Comparison of ENCODE assay signal across 22 cellular contexts in genomic region chr19:30693179-30693578, GRCh38.
DNase-seq lines count a peak whose midpoint lies in the region; ATAC-seq, FAIRE-seq and TF ChIP-seq lines count a peak whose summit lies in the region.
"Had no signal": no experiment of that assay in that cellular context is flagged by ENCODE, and none has a peak within 500 bp of the region (broad histone marks: within the 10 kb centered on the region; RNA-seq: fewer than 3 reads in every experiment).

No MANE protein-coding gene starts in this region.

- no peak overlapping the region for H4K91ac ChIP-seq in H1 (replicated peaks; ENCODE audit: insufficient read length, low read length)

- no peaks in the 10 kb centered on the region for H4K20me1 ChIP-seq in H1 (replicated peaks in 1 of 2; ENCODE audit: control insufficient read depth in 1 of 2, insufficient read depth in 2 of 2, low read length in 2 of 2)

- no peak for TF ChIP-seq RAD21 in H1 (IDR thresholded peaks at IDR 0.05 in 1 of 2, conservative IDR thresholded peaks at IDR 0.05 in 1 of 2; ENCODE audit: low read depth in 2 of 2, low read length in 2 of 2)

- TF ChIP-seq CTCF in H1 (IDR thresholded peaks at IDR 0.05; ENCODE audit: control extremely low read depth in 1 of 3, insufficient read depth in 1 of 3, low read depth in 1 of 3, low read length in 3 of 3) (no peak), gastroesophageal sphincter (IDR thresholded peaks at IDR 0.05) (no peak)

- H3K4me1 ChIP-seq in H1 (replicated peaks in 1 of 4; ENCODE audit: control insufficient read depth in 3 of 4, insufficient read depth in 4 of 4, low read length in 3 of 4), result peaks cover 0 to 8% (median 6%) of the 10 kb centered on the region in 4 experiments; a peak in 3 of 7 replicates
- H3K4me1 ChIP-seq in gastroesophageal sphincter, result peaks cover 0 to 23% (median 0%) of the 10 kb centered on the region in 3 donors
- H3K4me1 ChIP-seq: adrenal gland had no signal

- H3K56ac ChIP-seq in H1 (replicated peaks; ENCODE audit: insufficient read length, low read depth, low read length), result no peak overlapping the region

- TF ChIP-seq POLR2A in H1 (IDR thresholded peaks at IDR 0.05; ENCODE audit: control extremely low read depth in 1 of 2, low read depth in 2 of 2, low read length in 2 of 2) (no peak), gastroesophageal sphincter (IDR thresholded peaks at IDR 0.05) (no peak)

- no peak overlapping the region for H2BK120ac ChIP-seq in H1 (replicated peaks; ENCODE audit: low read depth, low read length)

- H3K18ac ChIP-seq in H1 (ENCODE audit: extremely low read depth, low read length), result no peak overlapping the region

- 90% methylated on average over 4 of the region's 4 CpGs; no CpG with 5 or more reads in 1 of the 2 experiments for WGBS in H1 (ENCODE audit: extremely low coverage in 1 of 2, insufficient coverage in 1 of 2, insufficient read length in 1 of 2, insufficient replicate concordance in 2 of 2, low coverage in 1 of 2, low lambda C conversion rate in 2 of 2, missing lambda C conversion rate in 1 of 2), 2 experiments
- 74 to 82% methylated on average over 3 of the region's 4 CpGs for WGBS in gastroesophageal sphincter (ENCODE audit: low coverage in 1 of 2), 2 donors

- CTCF ChIA-PET in H1 (lab: Charles Lee; ENCODE audit: partially characterized antibody), result interaction anchor here (0.6 to 4.5 kb wide), 5 partner anchors 10 to 1317 kb away, joined by 3 to 41 read pairs (median 5); no protein-coding TSS in a partner anchor

- H2AK5ac ChIP-seq in H1 (ENCODE audit: low read depth, low read length), result no peak overlapping the region; the same call in 1 of the 2 replicates

- no peak overlapping the region for H4K5ac ChIP-seq in H1 (ENCODE audit: insufficient read length, low read depth, low read length)

- 0 out of 2 replicates have a peak, but pooled peaks cover 2% of the 10 kb centered on the region for H3K79me1 ChIP-seq in H1 (ENCODE audit: low read depth, low read length)

- peak overlapping the region; percentile 52; the same call in 1 of the 2 replicates for H2AFZ ChIP-seq in H1 (ENCODE audit: low read length)

- H2BK12ac ChIP-seq in H1 (ENCODE audit: low read depth, low read length), result peak overlapping the region; percentile 68; the same call in 1 of the 2 replicates

- intact Hi-C loops in sciatic nerve (cut with DNase I), result loop anchor here (2.0 kb wide), 1 partner anchor 24 kb away; no protein-coding TSS in a partner anchor

- H3K4ac ChIP-seq in H1 (replicated peaks; ENCODE audit: insufficient read length, low read depth, low read length), result no peak overlapping the region

- H3K23ac ChIP-seq in H1 (ENCODE audit: insufficient read length), result no peak overlapping the region

- POLR2A ChIA-PET in H1 (lab: Charles Lee; ENCODE audit: partially characterized antibody), result no interaction called here

- H3K27me3 ChIP-seq in H1 (replicated peaks in 1 of 4; ENCODE audit: control insufficient read depth in 3 of 4, extremely low read depth in 1 of 4, insufficient read depth in 3 of 4, low read length in 3 of 4) (no peaks in the 10 kb centered on the region), gastroesophageal sphincter (peaks cover under 1% of the 10 kb centered on the region)
- H3K27me3 ChIP-seq: adrenal gland, ovary had no signal

- H3K9ac ChIP-seq in H1 (replicated peaks in 1 of 4; ENCODE audit: extremely low read depth in 1 of 4, low read depth in 3 of 4, low read length in 3 of 4), result no peak overlapping the region
- H3K9ac ChIP-seq: GM23248 had no signal

- H3K14ac ChIP-seq in H1 (ENCODE audit: insufficient read length), result no peak overlapping the region

- no peak overlapping the region for H3K4me2 ChIP-seq in H1 (ENCODE audit: insufficient read depth in 1 of 2, low read depth in 2 of 2, low read length in 2 of 2)

- ATAC-seq in sciatic nerve (peak; percentile 31), GM18870 (IDR thresholded peaks at IDR 0.05; ENCODE audit: unreplicated experiment) (no peak), left lobe of liver (no peak), GM21576 (IDR thresholded peaks at IDR 0.05; ENCODE audit: unreplicated experiment) (no peak), gastroesophageal sphincter (no peak)
- ATAC-seq: GM12878; natural killer cell treated with Interleukin-12 subunit alpha and Interleukin-12 subunit beta and Interleukin-15 and Interleukin-18, amount 100 ng/mL, for 72 hours; Panc1 had no signal

- TF ChIP-seq EP300 in H1 (IDR thresholded peaks at IDR 0.05; ENCODE audit: borderline replicate concordance in 1 of 2, low read depth in 2 of 2, low read length in 2 of 2) (no peak), gastroesophageal sphincter (IDR thresholded peaks at IDR 0.05) (no peak)

- H2BK15ac ChIP-seq in H1 (ENCODE audit: low read length), result no peak overlapping the region

- H3K79me2 ChIP-seq in H1 (ENCODE audit: control insufficient read depth in 1 of 2, insufficient read depth in 2 of 2, low read length in 2 of 2), result no peaks in the 10 kb centered on the region

- DNase-seq in AG08395 (ENCODE audit: low spot score) (peak; percentile 14), NCI-H2171 treated with DMSO at 0.1 percent for 48 hours (lab: John Stamatoyannopoulos, UW) (peak; percentile 96), H1 (ENCODE audit: low read depth in 1 of 2, low spot score in 2 of 2) (no peak), sciatic nerve (ENCODE audit: low spot score) (no peak), left lobe of liver (ENCODE audit: low spot score) (no peak)
- DNase-seq: activated CD4-positive, alpha-beta T cell treated with anti-CD3 and anti-CD28 coated beads, Interleukin-2, amount 50 U/mL, for 4 hours; activated naive CD4-positive, alpha-beta T cell treated with anti-CD3 and anti-CD28 coated beads for 36 hours; brain microvascular endothelial cell; EL; kidney; NCI-H1436; NCI-H524 had no signal

- FAIRE-seq in H1 (lab: Jason Lieb, UNC), result no peak
- FAIRE-seq: GM12878, kidney had no signal

- H3K4me3 ChIP-seq in H1 (ENCODE audit: extremely low read depth in 1 of 4, insufficient read depth in 2 of 4, low read depth in 3 of 4, low read length in 4 of 4) (no peak overlapping the region), gastroesophageal sphincter (peak overlapping the region in 1 of 2 donors; percentile 46)
- H3K4me3 ChIP-seq: GM12878 had no signal

- no peak overlapping the region for H2BK20ac ChIP-seq in H1 (ENCODE audit: low read length)

- no peak overlapping the region for H4K8ac ChIP-seq in H1 (ENCODE audit: extremely low read depth, insufficient read depth, low read length)

- H3K36me3 ChIP-seq in H1 (ENCODE audit: control insufficient read depth in 2 of 4, insufficient read depth in 4 of 4, low read length in 3 of 4) (no peaks in the 10 kb centered on the region), gastroesophageal sphincter (no peaks in the 10 kb centered on the region)
- H3K36me3 ChIP-seq: adrenal gland, brain microvascular endothelial cell, ovary had no signal

- H3K27ac ChIP-seq in H1 (ENCODE audit: low read depth, low read length) (no peak overlapping the region), gastroesophageal sphincter (peak overlapping the region in 1 of 4 donors; percentile 25)
- H3K27ac ChIP-seq: adrenal gland, brain microvascular endothelial cell, GM23248, HL-60 had no signal

- no peak overlapping the region for H2BK5ac ChIP-seq in H1 (ENCODE audit: low read depth, low read length)

- no peaks in the 10 kb centered on the region for H3K23me2 ChIP-seq in H1 (ENCODE audit: low read depth, low read length)

- H3K9me3 ChIP-seq in H1 (ENCODE audit: insufficient read depth in 2 of 2, low read depth in 1 of 2, low read length in 1 of 2) (no peaks in the 10 kb centered on the region), gastroesophageal sphincter (no peaks in the 10 kb centered on the region)
- H3K9me3 ChIP-seq: adrenal gland, ovary had no signal

TF ChIP-seq in H1, 55 proteins besides CTCF, POLR2A, EP300 and RAD21:
- TF ChIP-seq POU5F1 (IDR thresholded peaks at IDR 0.05; ENCODE audit: low read depth, low read length), result no peak
- TF ChIP-seq CEBPB (IDR thresholded peaks at IDR 0.05; ENCODE audit: low read depth, low read length), result peak; percentile 46; the same call in 1 of the 2 replicates

Comparison
In these comparisons a context has a peak if more than half of its experiments do, and no peak if none do; other contexts are left out.
1. DNase-seq: peak in AG08395 (single experiment) and NCI-H2171 treated with DMSO at 0.1 percent for 48 hours (single experiment); none in H1 (0 of 2), sciatic nerve (single experiment) and left lobe of liver (single experiment).